Comparison of ENCODE assay signal across 20 cellular contexts in the genomic region with DNA sequence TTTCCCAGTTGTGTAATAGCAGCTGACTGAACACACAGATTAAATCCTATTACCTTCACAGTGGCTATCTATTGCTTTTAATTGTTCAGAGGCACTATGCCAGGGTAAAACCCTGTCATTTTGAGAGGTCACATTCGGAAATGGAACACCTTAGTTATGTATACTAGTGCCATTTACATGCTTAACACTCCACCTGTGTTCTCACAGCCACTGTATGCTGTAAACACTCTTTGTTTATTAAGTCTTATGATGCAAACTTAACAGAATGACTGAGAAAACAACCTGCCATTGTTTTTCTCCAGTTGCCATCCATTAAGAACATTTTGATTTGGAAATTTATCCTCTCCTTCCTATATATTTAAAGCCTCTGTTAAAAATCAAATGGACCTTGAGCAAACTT.
"Had no signal": no experiment of that assay in that cellular context is flagged by ENCODE, and none has a peak within 500 bp of the region (broad histone marks: within the 10 kb centered on the region; RNA-seq: fewer than 3 reads in every experiment).

No MANE protein-coding gene starts in this region.

- DNase-seq: activated CD4-positive, alpha-beta T cell treated with anti-CD3 and anti-CD28 coated beads for 1 hour; activated CD4-positive, alpha-beta T cell treated with anti-CD3 and anti-CD28 coated beads, Interleukin-2, amount 50 U/mL, for 1 hour; activated T-cell treated with anti-CD3 and anti-CD28 coated beads, Interleukin-2, amount 50 U/mL, for 1 hour; aorta; caudate nucleus; effector CD4-positive, alpha-beta T cell; foreskin keratinocyte; hippocampal formation; islet precursor cell; left cardiac atrium; midbrain; ovary; stimulated activated CD4-positive, alpha-beta T cell treated with anti-CD3 and anti-CD28 coated beads, Interleukin-4, amount 100 ng/mL, for 4 hours; stimulated activated naive CD8-positive, alpha-beta T cell treated with anti-CD3 and anti-CD28 coated beads, Interleukin-15, Interleukin-2, amounts not matched to agents 100 U/mL and 50 U/mL, for 24 hours; substantia nigra; thyroid gland had no signal

- ATAC-seq: activated naive CD4-positive, alpha-beta T cell treated with anti-CD3 and anti-CD28 coated beads, Interleukin-2, amount 50 U/mL, for 72 hours; foreskin keratinocyte; left cardiac atrium; natural killer cell treated with Interleukin-12 subunit alpha and Interleukin-12 subunit beta and Interleukin-15 and Interleukin-18, amount 100 ng/mL, for 72 hours; stimulated activated naive CD8-positive, alpha-beta T cell treated with anti-CD3 and anti-CD28 coated beads, Interleukin-15, Interleukin-2, amounts not matched to agents 100 U/mL and 50 U/mL, for 24 hours had no signal

- H3K27ac ChIP-seq: foreskin keratinocyte, neutrophil, ovary, prostate gland, thyroid gland had no signal

- H3K4me1 ChIP-seq: foreskin keratinocyte, prostate gland, thyroid gland had no signal

- H3K27me3 ChIP-seq: foreskin keratinocyte, neutrophil, ovary, thyroid gland had no signal

- H3K9me3 ChIP-seq: neutrophil, ovary, prostate gland, thyroid gland had no signal

- H3K4me3 ChIP-seq: ovary, prostate gland, thyroid gland had no signal

- H3K36me3 ChIP-seq: neutrophil, ovary, prostate gland, thyroid gland had no signal
